ENCODE assay signal across 9 cellular contexts in genomic region chr9:137127301-137128157, GRCh38. TPM values are rescaled to one million over a fixed set of nuclear protein-coding genes. Genes with fewer than 3 reads are reported as not detected.
DNase-seq lines count a peak whose midpoint lies in the region; ATAC-seq, FAIRE-seq and TF ChIP-seq lines count a peak whose summit lies in the region.
"Had no signal": no experiment of that assay in that cellular context is flagged by ENCODE, and none has a peak within 500 bp of the region (broad histone marks: within the 10 kb centered on the region; RNA-seq: fewer than 3 reads in every experiment).

No MANE protein-coding gene starts in this region.

- no peaks in the 10 kb centered on the region for H3K36me3 Mint-ChIP-seq in nephron progenitor cell (ENCODE audit: low read depth)

- peaks cover 54% of the 10 kb centered on the region for H3K4me1 ChIP-seq in OCI-LY7 (ENCODE audit: insufficient read depth, low read length, poor library complexity, severe bottlenecking)

- H3K9me2 ChIP-seq in OCI-LY7 (ENCODE audit: insufficient read depth, low read length), result no peaks in the 10 kb centered on the region

- no peaks in the 10 kb centered on the region for H4K20me1 ChIP-seq in OCI-LY7 (ENCODE audit: insufficient read depth, low read length)

- no peaks in the 10 kb centered on the region for H3K9me3 ChIP-seq in OCI-LY7 (ENCODE audit: low read length)

- H3K9me3 Mint-ChIP-seq in nephron progenitor cell, result peaks cover 3% of the 10 kb centered on the region

- CTCF ChIA-PET in OCI-LY7 (lab: Charles Lee; ENCODE audit: unreplicated experiment), result interaction anchor here (0.6 kb wide), 1 partner anchor 65 kb away, joined by 3 read pairs; no protein-coding TSS in a partner anchor

- H3K27me3 Mint-ChIP-seq in nephron progenitor cell (ENCODE audit: low read depth, poor library complexity), result peaks cover 26% of the 10 kb centered on the region

- no peaks in the 10 kb centered on the region for H3K27me3 ChIP-seq in bronchial epithelial cell (ENCODE audit: control insufficient read depth, insufficient read depth, low read length)

- peak overlapping the region; percentile 96 for H3K4me2 ChIP-seq in OCI-LY7 (ENCODE audit: low read length)

- FAIRE-seq in bronchial epithelial cell (lab: Jason Lieb, UNC), result no peak

- H3K4me1 Mint-ChIP-seq in nephron progenitor cell, result peaks cover 24% of the 10 kb centered on the region

- H3K27ac ChIP-seq in OCI-LY7 (ENCODE audit: low read depth, low read length, poor library complexity, severe bottlenecking), result peak overlapping the region; percentile 92

- peak overlapping the region; percentile 78 for H3K4me3 ChIP-seq in GM12865 (ENCODE audit: low read depth, low read length)
- peak overlapping the region; percentile 94 for H3K4me3 ChIP-seq in OCI-LY7 (ENCODE audit: low read depth, low read length, poor library complexity, severe bottlenecking)
- peak overlapping the region; percentile 8 for H3K4me3 ChIP-seq in bronchial epithelial cell (ENCODE audit: low read depth, low read length)

- ATAC-seq in sciatic nerve, result no peak

- H3K79me2 ChIP-seq in OCI-LY7 (ENCODE audit: insufficient read depth, low read depth, low read length), result peaks cover 63% of the 10 kb centered on the region; the same call in 1 of the 2 replicates

- DNase-seq in GM12865 (ENCODE audit: low read depth) (peak; percentile 74), OCI-LY7 (ENCODE audit: low spot score) (peak; percentile 85), bronchial epithelial cell (ENCODE audit: low read depth) (peak; percentile 30), nephron progenitor cell (no peak), sciatic nerve (ENCODE audit: low spot score) (no peak), NCI-H2081 treated with DMSO at 0.1 percent for 48 hours (lab: John Stamatoyannopoulos, UW) (no peak), NCI-H146 treated with DMSO at 0.1 percent for 48 hours (lab: John Stamatoyannopoulos, UW; ENCODE audit: unreplicated experiment) (no peak)
- DNase-seq in activated CD4-positive, CD25-positive, alpha-beta regulatory T cell (lab: John Stamatoyannopoulos, UW), result no peak

- TF ChIP-seq CTCF in GM12865 (IDR thresholded peaks at IDR 0.05; ENCODE audit: insufficient read depth, low read depth, low read length, missing control alignments) (no peak), OCI-LY7 (conservative IDR thresholded peaks at IDR 0.05; ENCODE audit: low read length) (no peak), bronchial epithelial cell (IDR thresholded peaks at IDR 0.05; ENCODE audit: insufficient read depth, low read length, severe bottlenecking) (no peak), nephron progenitor cell (IDR thresholded peaks at IDR 0.05) (no peak)

- POLR2A ChIA-PET in OCI-LY7 (lab: Charles Lee), result interaction anchor here (0.6 to 2.6 kb wide), 5 partner anchors 9 to 550 kb away, joined by 3 to 27 read pairs (median 7); partner anchors contain the start of genes ANAPC2 and SSNA1

- TSS peak; percentile 82 for BruUV-seq in OCI-LY7 (replicated peaks; lab: Mats Ljungman, UMichigan)

- H2AFZ ChIP-seq in OCI-LY7 (ENCODE audit: low read length), result no peak overlapping the region

- H3K36me3 ChIP-seq in OCI-LY7 (ENCODE audit: insufficient read depth, low read length) (peaks cover 6% of the 10 kb centered on the region), bronchial epithelial cell (ENCODE audit: control insufficient read depth, insufficient read depth, low read length) (no peaks in the 10 kb centered on the region)

- peak overlapping the region; percentile 60 for H3K27ac Mint-ChIP-seq in nephron progenitor cell

- H3K4me3 Mint-ChIP-seq in nephron progenitor cell, result peak overlapping the region; percentile 89

- intact Hi-C loops in OCI-LY7 (cut with micrococcal nuclease; ENCODE audit: unreplicated experiment), result loop anchor here (2.0 kb wide), 1 partner anchor 73 kb away; the partner anchor contains the start of gene TPRN
- intact Hi-C loops in sciatic nerve (cut with DNase I), result no loop called here

RNA-seq across cellular contexts. Expression of gene GRIN1, which starts 11.4 kb away (rescaled TPM):
- total RNA-seq in OCI-LY7 (2014; rRNA removed; shearing (Covaris generic)), result 0.06 TPM in 1 of 2 replicates, not detected in the other
- total RNA-seq in OCI-LY7 (2022) (0.15 and 0.55 TPM in 2 replicates), bronchial epithelial cell (0.26 and 0.53 TPM in 2 replicates), sciatic nerve (not detected)

RNA-seq across cellular contexts. Expression of gene DPP7, which starts 13.0 kb away (rescaled TPM):
- total RNA-seq in OCI-LY7 (2014; rRNA removed; shearing (Covaris generic)), result 173 and 182 TPM in 2 replicates
- total RNA-seq in OCI-LY7 (2022) (154 TPM in 2 replicates), bronchial epithelial cell (45.1 and 66.6 TPM in 2 replicates), sciatic nerve (127 TPM)

RNA-seq across cellular contexts. Expression of gene MAN1B1, which starts 40.7 kb away (rescaled TPM):
- 22.5 and 32.7 TPM in 2 replicates for total RNA-seq in OCI-LY7 (2014; rRNA removed; shearing (Covaris generic))
- total RNA-seq in OCI-LY7 (2022), result 38.8 and 43.4 TPM in 2 replicates
- total RNA-seq in bronchial epithelial cell, result 58.2 and 65.3 TPM in 2 replicates
- total RNA-seq in sciatic nerve, result 48.3 TPM

RNA-seq across cellular contexts. Expression of gene LRRC26, which starts 42.3 kb away (rescaled TPM):
- total RNA-seq in OCI-LY7 (2014; rRNA removed; shearing (Covaris generic)), result 0.21 TPM in 1 of 2 replicates, not detected in the other
- not detected in 2 replicates for total RNA-seq in OCI-LY7 (2022)
- total RNA-seq in bronchial epithelial cell, result 0.26 and 2.0 TPM in 2 replicates
- not detected for total RNA-seq in sciatic nerve
- total RNA-seq: renal cortical epithelial cell had no signal

RNA-seq across cellular contexts. Expression of gene TMEM210, which starts 44.3 kb away (rescaled TPM):
- total RNA-seq in OCI-LY7 (2014; rRNA removed; shearing (Covaris generic)), result not detected in 2 replicates
- total RNA-seq in OCI-LY7 (2022) (not detected in 2 replicates), bronchial epithelial cell (not detected in 2 replicates), sciatic nerve (not detected)
- total RNA-seq: renal cortical epithelial cell had no signal

Comparison
In these comparisons a context has a peak if more than half of its experiments do, and no peak if none do; other contexts are left out.
1. DNase-seq: peak in GM12865 (single experiment), OCI-LY7 (single experiment) and bronchial epithelial cell (single experiment); none in nephron progenitor cell (single experiment), sciatic nerve (single experiment), activated CD4-positive, CD25-positive, alpha-beta regulatory T cell (0 of 4), NCI-H2081 treated with DMSO at 0.1 percent for 48 hours (single experiment) and NCI-H146 treated with DMSO at 0.1 percent for 48 hours (single experiment).
2. H3K4me3 ChIP-seq: peak in every context shown above with its lines; median percentile 94 in OCI-LY7; 78 in GM12865; 8 in bronchial epithelial cell.